1 cellular context compared by ENCODE assay signal in the genomic region with DNA sequence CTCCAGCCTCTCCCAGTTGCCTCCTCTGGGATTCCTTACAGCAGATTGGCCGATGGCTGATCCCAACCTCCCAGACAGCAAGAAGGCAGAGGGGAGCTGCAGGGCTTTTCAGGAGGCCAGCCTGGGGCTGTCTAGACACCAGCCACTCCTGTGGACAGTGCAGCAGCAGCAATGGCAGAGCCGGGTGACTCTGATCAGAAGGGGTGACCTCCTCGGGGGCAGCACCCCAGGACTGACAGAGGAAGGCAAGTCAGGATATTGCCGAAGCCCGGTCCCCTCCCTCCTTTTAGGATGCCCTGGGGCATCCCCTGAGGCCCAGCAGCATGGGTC.
TF ChIP-seq lines count a peak whose summit lies in the region.

No MANE protein-coding gene starts in this region.

TF ChIP-seq in H1, 55 proteins besides CTCF, POLR2A, EP300 and RAD21 (continued from another document):
- TF ChIP-seq, protein P1, sequence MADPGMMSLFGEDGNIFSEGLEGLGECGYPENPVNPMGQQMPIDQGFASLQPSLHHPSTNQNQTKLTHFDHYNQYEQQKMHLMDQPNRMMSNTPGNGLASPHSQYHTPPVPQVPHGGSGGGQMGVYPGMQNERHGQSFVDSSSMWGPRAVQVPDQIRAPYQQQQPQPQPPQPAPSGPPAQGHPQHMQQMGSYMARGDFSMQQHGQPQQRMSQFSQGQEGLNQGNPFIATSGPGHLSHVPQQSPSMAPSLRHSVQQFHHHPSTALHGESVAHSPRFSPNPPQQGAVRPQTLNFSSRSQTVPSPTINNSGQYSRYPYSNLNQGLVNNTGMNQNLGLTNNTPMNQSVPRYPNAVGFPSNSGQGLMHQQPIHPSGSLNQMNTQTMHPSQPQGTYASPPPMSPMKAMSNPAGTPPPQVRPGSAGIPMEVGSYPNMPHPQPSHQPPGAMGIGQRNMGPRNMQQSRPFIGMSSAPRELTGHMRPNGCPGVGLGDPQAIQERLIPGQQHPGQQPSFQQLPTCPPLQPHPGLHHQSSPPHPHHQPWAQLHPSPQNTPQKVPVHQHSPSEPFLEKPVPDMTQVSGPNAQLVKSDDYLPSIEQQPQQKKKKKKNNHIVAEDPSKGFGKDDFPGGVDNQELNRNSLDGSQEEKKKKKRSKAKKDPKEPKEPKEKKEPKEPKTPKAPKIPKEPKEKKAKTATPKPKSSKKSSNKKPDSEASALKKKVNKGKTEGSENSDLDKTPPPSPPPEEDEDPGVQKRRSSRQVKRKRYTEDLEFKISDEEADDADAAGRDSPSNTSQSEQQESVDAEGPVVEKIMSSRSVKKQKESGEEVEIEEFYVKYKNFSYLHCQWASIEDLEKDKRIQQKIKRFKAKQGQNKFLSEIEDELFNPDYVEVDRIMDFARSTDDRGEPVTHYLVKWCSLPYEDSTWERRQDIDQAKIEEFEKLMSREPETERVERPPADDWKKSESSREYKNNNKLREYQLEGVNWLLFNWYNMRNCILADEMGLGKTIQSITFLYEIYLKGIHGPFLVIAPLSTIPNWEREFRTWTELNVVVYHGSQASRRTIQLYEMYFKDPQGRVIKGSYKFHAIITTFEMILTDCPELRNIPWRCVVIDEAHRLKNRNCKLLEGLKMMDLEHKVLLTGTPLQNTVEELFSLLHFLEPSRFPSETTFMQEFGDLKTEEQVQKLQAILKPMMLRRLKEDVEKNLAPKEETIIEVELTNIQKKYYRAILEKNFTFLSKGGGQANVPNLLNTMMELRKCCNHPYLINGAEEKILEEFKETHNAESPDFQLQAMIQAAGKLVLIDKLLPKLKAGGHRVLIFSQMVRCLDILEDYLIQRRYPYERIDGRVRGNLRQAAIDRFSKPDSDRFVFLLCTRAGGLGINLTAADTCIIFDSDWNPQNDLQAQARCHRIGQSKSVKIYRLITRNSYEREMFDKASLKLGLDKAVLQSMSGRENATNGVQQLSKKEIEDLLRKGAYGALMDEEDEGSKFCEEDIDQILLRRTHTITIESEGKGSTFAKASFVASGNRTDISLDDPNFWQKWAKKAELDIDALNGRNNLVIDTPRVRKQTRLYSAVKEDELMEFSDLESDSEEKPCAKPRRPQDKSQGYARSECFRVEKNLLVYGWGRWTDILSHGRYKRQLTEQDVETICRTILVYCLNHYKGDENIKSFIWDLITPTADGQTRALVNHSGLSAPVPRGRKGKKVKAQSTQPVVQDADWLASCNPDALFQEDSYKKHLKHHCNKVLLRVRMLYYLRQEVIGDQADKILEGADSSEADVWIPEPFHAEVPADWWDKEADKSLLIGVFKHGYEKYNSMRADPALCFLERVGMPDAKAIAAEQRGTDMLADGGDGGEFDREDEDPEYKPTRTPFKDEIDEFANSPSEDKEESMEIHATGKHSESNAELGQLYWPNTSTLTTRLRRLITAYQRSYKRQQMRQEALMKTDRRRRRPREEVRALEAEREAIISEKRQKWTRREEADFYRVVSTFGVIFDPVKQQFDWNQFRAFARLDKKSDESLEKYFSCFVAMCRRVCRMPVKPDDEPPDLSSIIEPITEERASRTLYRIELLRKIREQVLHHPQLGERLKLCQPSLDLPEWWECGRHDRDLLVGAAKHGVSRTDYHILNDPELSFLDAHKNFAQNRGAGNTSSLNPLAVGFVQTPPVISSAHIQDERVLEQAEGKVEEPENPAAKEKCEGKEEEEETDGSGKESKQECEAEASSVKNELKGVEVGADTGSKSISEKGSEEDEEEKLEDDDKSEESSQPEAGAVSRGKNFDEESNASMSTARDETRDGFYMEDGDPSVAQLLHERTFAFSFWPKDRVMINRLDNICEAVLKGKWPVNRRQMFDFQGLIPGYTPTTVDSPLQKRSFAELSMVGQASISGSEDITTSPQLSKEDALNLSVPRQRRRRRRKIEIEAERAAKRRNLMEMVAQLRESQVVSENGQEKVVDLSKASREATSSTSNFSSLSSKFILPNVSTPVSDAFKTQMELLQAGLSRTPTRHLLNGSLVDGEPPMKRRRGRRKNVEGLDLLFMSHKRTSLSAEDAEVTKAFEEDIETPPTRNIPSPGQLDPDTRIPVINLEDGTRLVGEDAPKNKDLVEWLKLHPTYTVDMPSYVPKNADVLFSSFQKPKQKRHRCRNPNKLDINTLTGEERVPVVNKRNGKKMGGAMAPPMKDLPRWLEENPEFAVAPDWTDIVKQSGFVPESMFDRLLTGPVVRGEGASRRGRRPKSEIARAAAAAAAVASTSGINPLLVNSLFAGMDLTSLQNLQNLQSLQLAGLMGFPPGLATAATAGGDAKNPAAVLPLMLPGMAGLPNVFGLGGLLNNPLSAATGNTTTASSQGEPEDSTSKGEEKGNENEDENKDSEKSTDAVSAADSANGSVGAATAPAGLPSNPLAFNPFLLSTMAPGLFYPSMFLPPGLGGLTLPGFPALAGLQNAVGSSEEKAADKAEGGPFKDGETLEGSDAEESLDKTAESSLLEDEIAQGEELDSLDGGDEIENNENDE (IDR thresholded peaks at IDR 0.05; ENCODE audit: insufficient replicate concordance, low read length), result no peak
- TF ChIP-seq, protein P2, sequence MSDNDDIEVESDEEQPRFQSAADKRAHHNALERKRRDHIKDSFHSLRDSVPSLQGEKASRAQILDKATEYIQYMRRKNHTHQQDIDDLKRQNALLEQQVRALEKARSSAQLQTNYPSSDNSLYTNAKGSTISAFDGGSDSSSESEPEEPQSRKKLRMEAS (IDR thresholded peaks at IDR 0.05), result no peak
